In genomic region chr15:81309647-81310460, GRCh38 we compare ENCODE assay signal across 24 cellular contexts. TPM values are rescaled to one million over a fixed set of nuclear protein-coding genes. Genes with fewer than 3 reads are reported as not detected.
DNase-seq lines count a peak whose midpoint lies in the region; ATAC-seq and TF ChIP-seq lines count a peak whose summit lies in the region.
"Had no signal": no experiment of that assay in that cellular context is flagged by ENCODE, and none has a peak within 500 bp of the region (broad histone marks: within the 10 kb centered on the region; RNA-seq: fewer than 3 reads in every experiment).

No MANE protein-coding gene starts in this region.

- TF ChIP-seq CTCF in spleen (IDR thresholded peaks at IDR 0.05 in 8 of 11, conservative IDR thresholded peaks at IDR 0.05 in 3 of 11): no peak
- TF ChIP-seq CTCF in sigmoid colon (IDR thresholded peaks at IDR 0.05): no peak

- intact Hi-C loops in spleen (cut with DNase I; ENCODE audit: low total_unique reads): no loop called here
- intact Hi-C loops in sigmoid colon (cut with DNase I): no loop called here

- no peaks in the 10 kb centered on the region for H3K79me1 ChIP-seq in mesendoderm (ENCODE audit: low read length)

- H2BK120ac ChIP-seq in mesendoderm (ENCODE audit: low read depth, low read length): no peak overlapping the region

- peaks cover 34 to 99% (median 59%) of the 10 kb centered on the region in 6 donors for H3K4me1 ChIP-seq in spleen
- no peaks in the 10 kb centered on the region for H3K4me1 ChIP-seq in mesendoderm (ENCODE audit: control insufficient read depth, low read depth, low read length)
- H3K4me1 ChIP-seq in sigmoid colon: peaks cover 0 to 39% (median 30%) of the 10 kb centered on the region in 4 donors
- H3K4me1 ChIP-seq: prostate gland had no signal

- no peak overlapping the region for H2BK15ac ChIP-seq in mesendoderm (replicated peaks; ENCODE audit: low read depth)

- no peak for DNase-seq in activated T-cell treated with anti-CD3 and anti-CD28 coated beads, Interleukin-2, amount 50 U/mL, for 24 hours
- DNase-seq in activated T-cell treated with anti-CD3 and anti-CD28 coated beads, Interleukin-2, amount 50 U/mL, for 72 hours: no peak
- DNase-seq in MG63 (peak; percentile 52), spleen (no peak), mesendoderm (no peak), sigmoid colon (no peak)
- DNase-seq in central memory CD8-positive, alpha-beta T cell (ENCODE audit: low spot score in 2 of 2): no peak
- DNase-seq: activated CD4-positive, alpha-beta T cell treated with anti-CD3 and anti-CD28 coated beads for 48 hours; activated T-cell treated with anti-CD3 and anti-CD28 coated beads, Interleukin-2, amount 50 U/mL, for 1 hour; cerebellar nuclear complex; DMS153; endodermal cell; heart left ventricle; lower lobe of right lung; NCI-H1417 treated with DMSO at 0.1 percent for 48 hours; NCI-H2171; NCI-H69; transverse colon had no signal

- H3K36me3 Mint-ChIP-seq in activated T-cell treated with anti-CD3 and anti-CD28 coated beads, Interleukin-2, amount 50 U/mL, for 24 hours (ENCODE audit: low read depth): peaks cover 93% of the 10 kb centered on the region
- peaks cover 21 to 36% of the 10 kb centered on the region in 2 donors for H3K36me3 Mint-ChIP-seq in activated T-cell treated with anti-CD3 and anti-CD28 coated beads, Interleukin-2, amount 50 U/mL, for 72 hours (ENCODE audit: insufficient read depth in 2 of 2)
- H3K36me3 Mint-ChIP-seq in central memory CD8-positive, alpha-beta T cell (ENCODE audit: insufficient read depth): peaks cover 64% of the 10 kb centered on the region

- H3K27me3 Mint-ChIP-seq in activated T-cell treated with anti-CD3 and anti-CD28 coated beads, Interleukin-2, amount 50 U/mL, for 24 hours: no peaks in the 10 kb centered on the region
- no peaks in the 10 kb centered on the region for H3K27me3 Mint-ChIP-seq in activated T-cell treated with anti-CD3 and anti-CD28 coated beads, Interleukin-2, amount 50 U/mL, for 72 hours (ENCODE audit: low read depth)
- H3K27me3 Mint-ChIP-seq in central memory CD8-positive, alpha-beta T cell: no peaks in the 10 kb centered on the region

- 89 to 98% (median 94%) methylated on average over 8 of the region's 8 CpGs for WGBS in spleen, 5 donors
- WGBS in mesendoderm (ENCODE audit: extremely low coverage, insufficient coverage, low lambda C conversion rate): no CpG with 5 or more reads among the region's 8 CpGs
- 95 to 96% methylated on average over 8 of the region's 8 CpGs for WGBS in sigmoid colon, 2 donors

- no peak overlapping the region for H3K56ac ChIP-seq in mesendoderm (ENCODE audit: low read length)

- no peak for TF ChIP-seq POLR2A in spleen (IDR thresholded peaks at IDR 0.05)
- TF ChIP-seq POLR2A in sigmoid colon (IDR thresholded peaks at IDR 0.05): no peak

- H3K36me3 ChIP-seq in MG63 (peaks cover 18% of the 10 kb centered on the region), spleen (peaks cover 7 to 96% (median 66%) of the 10 kb centered on the region in 6 donors), mesendoderm (ENCODE audit: control insufficient read depth, insufficient read depth, low read length) (no peaks in the 10 kb centered on the region), sigmoid colon (peaks cover 0 to 4% (median 1%) of the 10 kb centered on the region in 4 donors)
- H3K36me3 ChIP-seq: prostate gland had no signal

- H2BK5ac ChIP-seq in mesendoderm (ENCODE audit: low read length): no peak overlapping the region

- no peak overlapping the region for H3K4ac ChIP-seq in mesendoderm (ENCODE audit: low read depth, low read length)

- H3K4me3 Mint-ChIP-seq in activated T-cell treated with anti-CD3 and anti-CD28 coated beads, Interleukin-2, amount 50 U/mL, for 24 hours: no peak overlapping the region
- no peak overlapping the region for H3K4me3 Mint-ChIP-seq in activated T-cell treated with anti-CD3 and anti-CD28 coated beads, Interleukin-2, amount 50 U/mL, for 72 hours
- H3K4me3 Mint-ChIP-seq in central memory CD8-positive, alpha-beta T cell: no peak overlapping the region
- H3K4me3 Mint-ChIP-seq: endodermal cell had no signal

- H4K8ac ChIP-seq in mesendoderm (ENCODE audit: low read depth, low read length): no peak overlapping the region

- no peaks in the 10 kb centered on the region for H3K9me3 Mint-ChIP-seq in activated T-cell treated with anti-CD3 and anti-CD28 coated beads, Interleukin-2, amount 50 U/mL, for 24 hours
- H3K9me3 Mint-ChIP-seq in activated T-cell treated with anti-CD3 and anti-CD28 coated beads, Interleukin-2, amount 50 U/mL, for 72 hours: no peaks in the 10 kb centered on the region
- no peaks in the 10 kb centered on the region for H3K9me3 Mint-ChIP-seq in central memory CD8-positive, alpha-beta T cell
- H3K9me3 Mint-ChIP-seq: endodermal cell had no signal

- H3K9me3 ChIP-seq in MG63: no peaks in the 10 kb centered on the region
- no peaks in the 10 kb centered on the region for H3K9me3 ChIP-seq in spleen
- H3K9me3 ChIP-seq in sigmoid colon: no peaks in the 10 kb centered on the region
- H3K9me3 ChIP-seq: A549; BLaER1 treated with 17β-estradiol and CSF1 and Interleukin-3, amounts not matched to agents 10 nM and 100 nM; heart left ventricle; lower lobe of right lung; prostate gland; transverse colon had no signal

- H3K4me3 ChIP-seq in MG63: no peak overlapping the region
- H3K4me3 ChIP-seq in spleen: no peak overlapping the region
- H3K4me3 ChIP-seq in mesendoderm (ENCODE audit: low read length): no peak overlapping the region
- no peak overlapping the region for H3K4me3 ChIP-seq in sigmoid colon
- H3K4me3 ChIP-seq: A549; BLaER1 treated with 17β-estradiol and CSF1 and Interleukin-3, amounts not matched to agents 10 nM and 100 nM; heart left ventricle; lower lobe of right lung; prostate gland; SK-N-MC; smooth muscle cell; transverse colon had no signal

- H3K18ac ChIP-seq in mesendoderm (ENCODE audit: low read length): no peak overlapping the region

- no peak overlapping the region for H3K4me2 ChIP-seq in mesendoderm (ENCODE audit: low read length)
- H3K4me2 ChIP-seq: A549, smooth muscle cell had no signal

- H3K27me3 ChIP-seq in MG63 (no peaks in the 10 kb centered on the region), spleen (replicated peaks in 1 of 7) (no peaks in the 10 kb centered on the region), mesendoderm (ENCODE audit: insufficient read depth, low read length, poor library complexity) (no peaks in the 10 kb centered on the region), sigmoid colon (no peaks in the 10 kb centered on the region)
- H3K27me3 ChIP-seq: BLaER1 treated with 17β-estradiol and CSF1 and Interleukin-3, amounts not matched to agents 10 nM and 100 nM; heart left ventricle; transverse colon had no signal

- H4K5ac ChIP-seq in mesendoderm (ENCODE audit: low read length): no peak overlapping the region

- no peak for TF ChIP-seq EP300 in sigmoid colon (IDR thresholded peaks at IDR 0.05)

- no peaks in the 10 kb centered on the region for H3K79me2 ChIP-seq in mesendoderm (ENCODE audit: control insufficient read depth, insufficient read depth, low read length)

- peak overlapping the region; percentile 78 for H3K27ac Mint-ChIP-seq in activated T-cell treated with anti-CD3 and anti-CD28 coated beads, Interleukin-2, amount 50 U/mL, for 24 hours
- no peak overlapping the region for H3K27ac Mint-ChIP-seq in activated T-cell treated with anti-CD3 and anti-CD28 coated beads, Interleukin-2, amount 50 U/mL, for 72 hours
- peak overlapping the region; percentile 65 for H3K27ac Mint-ChIP-seq in central memory CD8-positive, alpha-beta T cell (ENCODE audit: low read depth)
- H3K27ac Mint-ChIP-seq: endodermal cell had no signal

- H3K4me1 Mint-ChIP-seq in activated T-cell treated with anti-CD3 and anti-CD28 coated beads, Interleukin-2, amount 50 U/mL, for 24 hours (ENCODE audit: low read depth): peaks cover 89% of the 10 kb centered on the region
- H3K4me1 Mint-ChIP-seq in activated T-cell treated with anti-CD3 and anti-CD28 coated beads, Interleukin-2, amount 50 U/mL, for 72 hours (ENCODE audit: low read depth): peaks cover 75% of the 10 kb centered on the region
- peaks cover 62% of the 10 kb centered on the region for H3K4me1 Mint-ChIP-seq in central memory CD8-positive, alpha-beta T cell
- H3K4me1 Mint-ChIP-seq: endodermal cell had no signal

- no peak overlapping the region for H2AK5ac ChIP-seq in mesendoderm (ENCODE audit: low read length)

- H3K27ac ChIP-seq in spleen (peak overlapping the region in 6 of 8 donors; percentile 2 to 98 (median 81)), mesendoderm (ENCODE audit: low read depth, low read length) (no peak overlapping the region), sigmoid colon (peak overlapping the region in 1 of 4 donors; percentile 76)
- H3K27ac ChIP-seq: A549, lower lobe of right lung, prostate gland, SK-N-MC had no signal

- no peak for ATAC-seq in activated T-cell treated with anti-CD3 and anti-CD28 coated beads, Interleukin-2, amount 50 U/mL, for 72 hours (replicated peaks in 1 of 2)
- ATAC-seq in central memory CD8-positive, alpha-beta T cell (replicated peaks; ENCODE audit: extremely low read depth, poor library complexity, severe bottlenecking): no peak
- ATAC-seq in GM19328 (IDR thresholded peaks at IDR 0.05; ENCODE audit: unreplicated experiment): no peak
- ATAC-seq: A549, lower lobe of right lung had no signal

- H3K9ac ChIP-seq in mesendoderm (ENCODE audit: low read length): no peak overlapping the region

- no peak overlapping the region for H3K23ac ChIP-seq in mesendoderm (ENCODE audit: low read length)

RNA-seq across cellular contexts. Expression of gene STARD5, which starts 14.1 kb away (rescaled TPM):
- 10 to 100 TPM in 1 of 2 donors, 1 to 10 TPM in 1; 9.0 to 10.3 TPM for total RNA-seq in activated T-cell treated with anti-CD3 and anti-CD28 coated beads, Interleukin-2, amount 50 U/mL, for 72 hours
- total RNA-seq in MG63 (2014; rRNA removed; shearing (Covaris generic); ENCODE audit: low replicate concordance): 0.22 and 3.4 TPM in 2 replicates
- 10 to 100 TPM in 6 of 7 donors, 1 to 10 TPM in 1; 6.4 to 18.9 (median 11.6) TPM for total RNA-seq in spleen
- polyA plus RNA-seq in spleen: 10 to 100 TPM in 1 of 3 donors, 1 to 10 TPM in 2; 7.7 to 10.4 (median 9.0) TPM
- polyA plus RNA-seq in mesendoderm (2013, experiment 1 of 2): 0.74 TPM
- polyA plus RNA-seq in mesendoderm (2013, experiment 2 of 2): 0.87 TPM
- total RNA-seq in sigmoid colon: 1 to 10 TPM in 3 of 4 donors, under 1 TPM in 1; 0.66 to 6.4 (median 3.0) TPM
- polyA plus RNA-seq in sigmoid colon: 10 to 100 TPM; 21.2 to 26.1 (median 22.8) TPM
